8 cellular contexts compared by ENCODE assay signal in the genomic region with DNA sequence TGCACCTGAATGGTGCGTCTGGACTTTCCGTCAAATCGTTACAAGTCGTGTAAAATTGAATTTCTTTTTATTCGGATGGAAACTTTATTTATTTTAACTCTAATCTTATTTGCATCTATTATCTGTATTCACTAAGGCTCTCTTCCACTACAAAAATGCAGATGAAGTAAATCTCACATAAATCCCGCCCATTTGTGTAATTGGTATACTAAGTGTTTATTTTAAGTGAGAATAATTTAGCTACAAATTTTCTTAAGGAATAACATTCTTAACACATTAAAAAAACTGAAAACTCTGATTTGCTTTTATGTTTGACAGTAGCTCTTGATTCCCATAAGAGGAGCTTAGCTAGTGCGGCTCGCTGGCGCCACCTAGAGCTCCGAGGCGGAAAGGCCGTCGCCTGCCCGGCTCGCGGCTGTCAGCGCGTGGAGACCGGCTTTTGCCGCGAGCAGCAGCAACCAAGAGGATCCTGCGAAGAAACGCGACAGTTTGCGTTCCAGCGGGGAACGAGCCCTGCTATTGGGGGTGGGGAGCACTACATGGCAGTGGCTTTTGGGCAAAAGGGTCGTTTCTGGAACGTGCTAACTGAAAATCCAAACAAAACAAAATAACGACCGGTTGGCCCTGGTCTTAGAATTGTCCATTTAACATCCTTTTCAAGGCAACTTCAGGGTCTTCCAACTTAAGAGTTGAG. TPM values are rescaled to one million over a fixed set of nuclear protein-coding genes. Genes with fewer than 3 reads are reported as not detected.
DNase-seq lines count a peak whose midpoint lies in the region; ATAC-seq, FAIRE-seq and TF ChIP-seq lines count a peak whose summit lies in the region.

No MANE protein-coding gene starts in this region.

- peaks cover 57% of the 10 kb centered on the region for H3K27me3 Mint-ChIP-seq in astrocyte (ENCODE audit: low read depth, unreplicated experiment)

- H2AFZ ChIP-seq in astrocyte (ENCODE audit: low read depth, low read length) (peak overlapping the region; percentile 65), hepatocyte (no peak overlapping the region)

- H3K4me3 Mint-ChIP-seq in astrocyte (ENCODE audit: unreplicated experiment): peak overlapping the region; percentile 80

- no peak overlapping the region for H3K9ac ChIP-seq in astrocyte (ENCODE audit: low read length)

- H3K4me1 ChIP-seq in astrocyte (ENCODE audit: insufficient read depth, low read length): peaks cover 6% of the 10 kb centered on the region
- H3K4me1 ChIP-seq in hepatocyte (ENCODE audit: insufficient read depth): peaks cover 22% of the 10 kb centered on the region

- peak overlapping the region; percentile 80 for H3K27ac Mint-ChIP-seq in astrocyte (ENCODE audit: unreplicated experiment)

- TF ChIP-seq CTCF in D721Med (IDR thresholded peaks at IDR 0.05; ENCODE audit: insufficient read depth, missing control alignments) (peak; percentile 95), NB4 (IDR thresholded peaks at IDR 0.05; ENCODE audit: low read depth, low read length) (peak; percentile 91), astrocyte (IDR thresholded peaks at IDR 0.05; ENCODE audit: insufficient read depth, low read depth, low read length) (peak; percentile 96), hepatocyte (IDR thresholded peaks at IDR 0.05; ENCODE audit: poor library complexity) (peak; percentile 99)

- peaks cover 20% of the 10 kb centered on the region for H4K20me1 ChIP-seq in astrocyte (ENCODE audit: insufficient read depth, low read length)
- peaks cover 2% of the 10 kb centered on the region for H4K20me1 ChIP-seq in hepatocyte (ENCODE audit: insufficient read depth, poor library complexity, severe bottlenecking)

- TF ChIP-seq POLR2A in NB4 (IDR thresholded peaks at IDR 0.05; ENCODE audit: extremely low read depth, insufficient read length): no peak

- H3K9me3 ChIP-seq in astrocyte (ENCODE audit: insufficient read depth, low read depth, low read length): no peaks in the 10 kb centered on the region
- H3K9me3 ChIP-seq in hepatocyte (ENCODE audit: low read depth): no peaks in the 10 kb centered on the region

- peaks cover 81% of the 10 kb centered on the region for H3K27me3 ChIP-seq in astrocyte (ENCODE audit: insufficient read depth, low read length)
- H3K27me3 ChIP-seq in hepatocyte: peaks cover 92% of the 10 kb centered on the region

- peaks cover 9% of the 10 kb centered on the region for H3K4me1 Mint-ChIP-seq in astrocyte (ENCODE audit: low read depth, unreplicated experiment)

- no peak overlapping the region for H3K27ac ChIP-seq in astrocyte (ENCODE audit: low read depth, low read length)
- no peak overlapping the region for H3K27ac ChIP-seq in hepatocyte

- ATAC-seq in GM21717 (IDR thresholded peaks at IDR 0.05; ENCODE audit: unreplicated experiment): peak; percentile 45

- peaks cover 7% of the 10 kb centered on the region for H3K9me3 Mint-ChIP-seq in astrocyte (ENCODE audit: unreplicated experiment)

- H3K79me2 ChIP-seq in astrocyte (ENCODE audit: insufficient read depth, low read length) (no peaks in the 10 kb centered on the region), hepatocyte (no peaks in the 10 kb centered on the region)

- H3K36me3 Mint-ChIP-seq in astrocyte (ENCODE audit: low read depth, unreplicated experiment): no peaks in the 10 kb centered on the region

- no peak for FAIRE-seq in D721Med (lab: Jason Lieb, UNC)
- FAIRE-seq in astrocyte (lab: Jason Lieb, UNC): no peak

- H3K36me3 ChIP-seq in astrocyte (ENCODE audit: insufficient read depth, low read length) (no peaks in the 10 kb centered on the region), hepatocyte (replicated peaks; ENCODE audit: insufficient read depth, low read depth) (no peaks in the 10 kb centered on the region)

- DNase-seq in D721Med (ENCODE audit: insufficient read length, low spot score): no peak
- DNase-seq in NB4 (ENCODE audit: low read depth): peak; percentile 92
- peak; percentile 84 for DNase-seq in T-helper 9 cell
- peak; percentile 46 for DNase-seq in astrocyte (ENCODE audit: low read depth)
- DNase-seq in hepatocyte (ENCODE audit: low spot score): peak; percentile 92
- DNase-seq in skeletal muscle cell (ENCODE audit: low read depth): peak; percentile 36
- DNase-seq in cortex of kidney (lab: John Stamatoyannopoulos, UW): no peak

- peak overlapping the region; percentile 34 for H3K4me3 ChIP-seq in NB4 (ENCODE audit: low read depth, low read length)
- H3K4me3 ChIP-seq in astrocyte (ENCODE audit: insufficient read depth, low read depth, low read length): no peak overlapping the region
- H3K4me3 ChIP-seq in hepatocyte: no peak overlapping the region
- peak overlapping the region; percentile 36 for H3K4me3 ChIP-seq in skeletal muscle cell (ENCODE audit: low read depth, low read length)

- WGBS in hepatocyte (ENCODE audit: low lambda C conversion rate, missing lambda C conversion rate): 1% methylated on average over 31 of the region's 31 CpGs

- H3K4me2 ChIP-seq in astrocyte (ENCODE audit: low read length): peak overlapping the region; percentile 70
- H3K4me2 ChIP-seq in hepatocyte: peak overlapping the region; percentile 67

- H3K9me2 ChIP-seq in hepatocyte (replicated peaks; ENCODE audit: insufficient read depth): no peaks in the 10 kb centered on the region

RNA-seq across cellular contexts. Expression of gene SP9, which starts 6.7 kb away (rescaled TPM):
- not detected in 2 replicates for total RNA-seq in astrocyte
- total RNA-seq in hepatocyte: not detected in 2 replicates
- 0.29 and 0.30 TPM in 2 replicates for polyA plus RNA-seq in hepatocyte

RNA-seq across cellular contexts. Expression of gene SCRN3, which starts 54.1 kb away (rescaled TPM):
- total RNA-seq in astrocyte (18.5 and 20.1 TPM in 2 replicates), hepatocyte (30.4 and 31.4 TPM in 2 replicates)
- 19.9 and 24.5 TPM in 2 replicates for polyA plus RNA-seq in hepatocyte

Comparison
In these comparisons a context has a peak if more than half of its experiments do, and no peak if none do; other contexts are left out.
1. DNase-seq: peak in NB4 (single experiment), T-helper 9 cell (single experiment), astrocyte (single experiment), hepatocyte (single experiment) and skeletal muscle cell (single experiment); none in D721Med (single experiment) and cortex of kidney (single experiment).
2. H3K4me3 ChIP-seq: peak in NB4 (single experiment) and skeletal muscle cell (single experiment); none in astrocyte (single experiment) and hepatocyte (single experiment).
3. Peak in every context shown above with its lines, with median percentiles within 50 percentile points of each other: CTCF ChIP-seq.